In the genomic region with DNA sequence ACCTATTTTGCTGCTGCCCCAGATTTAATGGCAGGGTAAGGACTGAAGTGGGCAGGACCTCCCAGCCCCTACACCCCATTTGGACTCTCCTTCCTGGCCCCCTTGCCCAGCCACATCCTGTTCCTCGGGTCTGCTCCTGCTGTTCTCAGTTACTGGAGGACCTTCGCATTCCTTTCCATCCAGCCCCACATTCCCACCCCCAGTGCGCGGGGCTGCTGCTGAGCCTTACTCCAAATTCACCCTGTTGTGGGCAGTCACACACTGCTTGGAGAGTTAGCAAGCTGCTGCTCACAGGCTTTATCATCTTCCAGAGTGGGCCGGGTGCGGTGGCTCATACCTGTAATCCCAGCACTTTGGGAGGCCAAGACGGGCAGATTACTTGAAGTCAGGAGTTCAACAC, we compare ENCODE assay signal across 1 cellular context.
TF ChIP-seq lines count a peak whose summit lies in the region.

No MANE protein-coding gene starts in this region.

TF ChIP-seq in GM23338, 12 proteins besides CTCF, POLR2A, EP300 and RAD21 (continued from another document):
- TF ChIP-seq, protein P1, sequence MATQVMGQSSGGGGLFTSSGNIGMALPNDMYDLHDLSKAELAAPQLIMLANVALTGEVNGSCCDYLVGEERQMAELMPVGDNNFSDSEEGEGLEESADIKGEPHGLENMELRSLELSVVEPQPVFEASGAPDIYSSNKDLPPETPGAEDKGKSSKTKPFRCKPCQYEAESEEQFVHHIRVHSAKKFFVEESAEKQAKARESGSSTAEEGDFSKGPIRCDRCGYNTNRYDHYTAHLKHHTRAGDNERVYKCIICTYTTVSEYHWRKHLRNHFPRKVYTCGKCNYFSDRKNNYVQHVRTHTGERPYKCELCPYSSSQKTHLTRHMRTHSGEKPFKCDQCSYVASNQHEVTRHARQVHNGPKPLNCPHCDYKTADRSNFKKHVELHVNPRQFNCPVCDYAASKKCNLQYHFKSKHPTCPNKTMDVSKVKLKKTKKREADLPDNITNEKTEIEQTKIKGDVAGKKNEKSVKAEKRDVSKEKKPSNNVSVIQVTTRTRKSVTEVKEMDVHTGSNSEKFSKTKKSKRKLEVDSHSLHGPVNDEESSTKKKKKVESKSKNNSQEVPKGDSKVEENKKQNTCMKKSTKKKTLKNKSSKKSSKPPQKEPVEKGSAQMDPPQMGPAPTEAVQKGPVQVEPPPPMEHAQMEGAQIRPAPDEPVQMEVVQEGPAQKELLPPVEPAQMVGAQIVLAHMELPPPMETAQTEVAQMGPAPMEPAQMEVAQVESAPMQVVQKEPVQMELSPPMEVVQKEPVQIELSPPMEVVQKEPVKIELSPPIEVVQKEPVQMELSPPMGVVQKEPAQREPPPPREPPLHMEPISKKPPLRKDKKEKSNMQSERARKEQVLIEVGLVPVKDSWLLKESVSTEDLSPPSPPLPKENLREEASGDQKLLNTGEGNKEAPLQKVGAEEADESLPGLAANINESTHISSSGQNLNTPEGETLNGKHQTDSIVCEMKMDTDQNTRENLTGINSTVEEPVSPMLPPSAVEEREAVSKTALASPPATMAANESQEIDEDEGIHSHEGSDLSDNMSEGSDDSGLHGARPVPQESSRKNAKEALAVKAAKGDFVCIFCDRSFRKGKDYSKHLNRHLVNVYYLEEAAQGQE (IDR thresholded peaks at IDR 0.05; ENCODE audit: unreplicated experiment) = no peak
- TF ChIP-seq, protein P2, sequence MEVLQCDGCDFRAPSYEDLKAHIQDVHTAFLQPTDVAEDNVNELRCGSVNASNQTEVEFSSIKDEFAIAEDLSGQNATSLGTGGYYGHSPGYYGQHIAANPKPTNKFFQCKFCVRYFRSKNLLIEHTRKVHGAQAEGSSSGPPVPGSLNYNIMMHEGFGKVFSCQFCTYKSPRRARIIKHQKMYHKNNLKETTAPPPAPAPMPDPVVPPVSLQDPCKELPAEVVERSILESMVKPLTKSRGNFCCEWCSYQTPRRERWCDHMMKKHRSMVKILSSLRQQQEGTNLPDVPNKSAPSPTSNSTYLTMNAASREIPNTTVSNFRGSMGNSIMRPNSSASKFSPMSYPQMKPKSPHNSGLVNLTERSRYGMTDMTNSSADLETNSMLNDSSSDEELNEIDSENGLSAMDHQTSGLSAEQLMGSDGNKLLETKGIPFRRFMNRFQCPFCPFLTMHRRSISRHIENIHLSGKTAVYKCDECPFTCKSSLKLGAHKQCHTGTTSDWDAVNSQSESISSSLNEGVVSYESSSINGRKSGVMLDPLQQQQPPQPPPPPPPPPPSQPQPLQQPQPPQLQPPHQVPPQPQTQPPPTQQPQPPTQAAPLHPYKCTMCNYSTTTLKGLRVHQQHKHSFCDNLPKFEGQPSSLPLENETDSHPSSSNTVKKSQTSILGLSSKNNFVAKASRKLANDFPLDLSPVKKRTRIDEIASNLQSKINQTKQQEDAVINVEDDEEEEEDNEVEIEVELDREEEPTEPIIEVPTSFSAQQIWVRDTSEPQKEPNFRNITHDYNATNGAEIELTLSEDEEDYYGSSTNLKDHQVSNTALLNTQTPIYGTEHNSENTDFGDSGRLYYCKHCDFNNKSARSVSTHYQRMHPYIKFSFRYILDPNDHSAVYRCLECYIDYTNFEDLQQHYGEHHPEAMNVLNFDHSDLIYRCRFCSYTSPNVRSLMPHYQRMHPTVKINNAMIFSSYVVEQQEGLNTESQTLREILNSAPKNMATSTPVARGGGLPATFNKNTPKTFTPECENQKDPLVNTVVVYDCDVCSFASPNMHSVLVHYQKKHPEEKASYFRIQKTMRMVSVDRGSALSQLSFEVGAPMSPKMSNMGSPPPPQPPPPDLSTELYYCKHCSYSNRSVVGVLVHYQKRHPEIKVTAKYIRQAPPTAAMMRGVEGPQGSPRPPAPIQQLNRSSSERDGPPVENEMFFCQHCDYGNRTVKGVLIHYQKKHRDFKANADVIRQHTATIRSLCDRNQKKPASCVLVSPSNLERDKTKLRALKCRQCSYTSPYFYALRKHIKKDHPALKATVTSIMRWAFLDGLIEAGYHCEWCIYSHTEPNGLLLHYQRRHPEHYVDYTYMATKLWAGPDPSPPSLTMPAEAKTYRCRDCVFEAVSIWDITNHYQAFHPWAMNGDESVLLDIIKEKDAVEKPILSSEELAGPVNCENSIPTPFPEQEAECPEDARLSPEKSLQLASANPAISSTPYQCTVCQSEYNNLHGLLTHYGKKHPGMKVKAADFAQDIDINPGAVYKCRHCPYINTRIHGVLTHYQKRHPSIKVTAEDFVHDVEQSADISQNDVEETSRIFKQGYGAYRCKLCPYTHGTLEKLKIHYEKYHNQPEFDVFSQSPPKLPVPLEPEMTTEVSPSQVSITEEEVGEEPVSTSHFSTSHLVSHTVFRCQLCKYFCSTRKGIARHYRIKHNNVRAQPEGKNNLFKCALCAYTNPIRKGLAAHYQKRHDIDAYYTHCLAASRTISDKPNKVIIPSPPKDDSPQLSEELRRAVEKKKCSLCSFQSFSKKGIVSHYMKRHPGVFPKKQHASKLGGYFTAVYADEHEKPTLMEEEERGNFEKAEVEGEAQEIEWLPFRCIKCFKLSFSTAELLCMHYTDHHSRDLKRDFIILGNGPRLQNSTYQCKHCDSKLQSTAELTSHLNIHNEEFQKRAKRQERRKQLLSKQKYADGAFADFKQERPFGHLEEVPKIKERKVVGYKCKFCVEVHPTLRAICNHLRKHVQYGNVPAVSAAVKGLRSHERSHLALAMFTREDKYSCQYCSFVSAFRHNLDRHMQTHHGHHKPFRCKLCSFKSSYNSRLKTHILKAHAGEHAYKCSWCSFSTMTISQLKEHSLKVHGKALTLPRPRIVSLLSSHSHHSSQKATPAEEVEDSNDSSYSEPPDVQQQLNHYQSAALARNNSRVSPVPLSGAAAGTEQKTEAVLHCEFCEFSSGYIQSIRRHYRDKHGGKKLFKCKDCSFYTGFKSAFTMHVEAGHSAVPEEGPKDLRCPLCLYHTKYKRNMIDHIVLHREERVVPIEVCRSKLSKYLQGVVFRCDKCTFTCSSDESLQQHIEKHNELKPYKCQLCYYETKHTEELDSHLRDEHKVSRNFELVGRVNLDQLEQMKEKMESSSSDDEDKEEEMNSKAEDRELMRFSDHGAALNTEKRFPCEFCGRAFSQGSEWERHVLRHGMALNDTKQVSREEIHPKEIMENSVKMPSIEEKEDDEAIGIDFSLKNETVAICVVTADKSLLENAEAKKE (CRISPR knock-in tag; IDR thresholded peaks at IDR 0.05) = no peak
